Comparison of ENCODE assay signal across 12 cellular contexts in the genomic region with DNA sequence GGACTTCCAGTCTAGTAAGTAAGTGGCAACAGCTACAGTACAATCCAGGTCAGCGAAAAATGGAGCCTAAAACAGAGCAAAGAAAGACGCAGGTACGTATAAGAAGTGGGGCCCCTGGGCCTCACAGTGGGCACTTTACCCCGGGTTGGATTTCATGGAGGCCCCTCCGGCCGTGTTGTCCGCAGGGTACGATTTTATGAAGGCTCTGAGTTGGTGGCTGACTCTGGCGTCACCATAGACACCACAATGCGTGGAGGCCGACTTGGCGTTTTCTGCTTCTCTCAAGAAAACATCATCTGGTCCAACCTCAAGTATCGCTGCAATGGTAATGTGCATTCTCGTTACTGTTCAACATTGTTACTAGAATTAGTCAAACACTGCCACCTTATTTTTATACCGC. TPM values are rescaled to one million over a fixed set of nuclear protein-coding genes. Genes with fewer than 3 reads are reported as not detected.
A peak's percentile ranks its signal among the peaks of the same experiment; 100 is the strongest.
DNase-seq lines count a peak whose midpoint lies in the region; ATAC-seq, FAIRE-seq and TF ChIP-seq lines count a peak whose summit lies in the region.
"Had no signal": no experiment of that assay in that cellular context is flagged by ENCODE, and none has a peak within 500 bp of the region (broad histone marks: within the 10 kb centered on the region; RNA-seq: fewer than 3 reads in every experiment).

No MANE protein-coding gene starts in this region.

- peak overlapping the region in 1 of 2 donors; percentile 53 for H3K4me3 ChIP-seq in kidney (ENCODE audit: low read length in 2 of 2)
- H3K4me3 ChIP-seq in A673 (ENCODE audit: low read depth, low read length, poor library complexity, severe bottlenecking): no peak overlapping the region

- POLR2A ChIA-PET in A673 (lab: Charles Lee; ENCODE audit: low non-redundant PET): no interaction called here

- TF ChIP-seq CTCF in 22Rv1 (IDR thresholded peaks at IDR 0.05) (no peak), Calu3 (IDR thresholded peaks at IDR 0.05; ENCODE audit: unreplicated experiment) (no peak), brain (conservative IDR thresholded peaks at IDR 0.05) (no peak), natural killer cell (IDR thresholded peaks at IDR 0.05) (no peak), kidney (IDR thresholded peaks at IDR 0.05; ENCODE audit: borderline replicate concordance, extremely low read depth, insufficient read depth) (no peak), A673 (conservative IDR thresholded peaks at IDR 0.05; ENCODE audit: low read depth, low read length) (no peak)

- peaks cover 0 to 3% of the 10 kb centered on the region in 2 donors for H3K4me1 ChIP-seq in kidney (ENCODE audit: control insufficient read depth in 1 of 2, insufficient read depth in 1 of 2, low read depth in 1 of 2, low read length in 2 of 2)
- H3K4me1 ChIP-seq in A673 (ENCODE audit: insufficient read depth, low read length, poor library complexity, severe bottlenecking): peaks cover 4% of the 10 kb centered on the region
- H3K4me1 ChIP-seq: parathyroid adenoma had no signal

- H3K9me3 ChIP-seq in kidney (ENCODE audit: control insufficient read depth in 1 of 2, low read length in 2 of 2) (no peaks in the 10 kb centered on the region), A673 (ENCODE audit: low read depth, low read length, poor library complexity, severe bottlenecking) (no peaks in the 10 kb centered on the region)
- H3K9me3 ChIP-seq: BE2C had no signal

- H3K4me3 Mint-ChIP-seq in Calu3 (ENCODE audit: low read depth, unreplicated experiment) (peak overlapping the region; percentile 56), brain (peak overlapping the region in 3 of 5 experiments; percentile 19 to 61 (median 25)), natural killer cell (peak overlapping the region; percentile 90)

- no peak overlapping the region for H3K9ac ChIP-seq in kidney (ENCODE audit: low read length in 2 of 2)
- H3K9ac ChIP-seq: parathyroid adenoma had no signal

- no peak for FAIRE-seq in kidney (lab: Jason Lieb, UNC)

- H3K27me3 Mint-ChIP-seq in Calu3 (ENCODE audit: unreplicated experiment): peaks cover 11% of the 10 kb centered on the region
- H3K27me3 Mint-ChIP-seq in brain: no peaks in the 10 kb centered on the region
- H3K27me3 Mint-ChIP-seq in natural killer cell (ENCODE audit: low read depth in 2 of 2): peaks cover 4 to 8% of the 10 kb centered on the region in 2 donors
- H3K27me3 Mint-ChIP-seq: stimulated activated naive CD8-positive, alpha-beta T cell treated with anti-CD3 and anti-CD28 coated beads, Interleukin-15, amount 100 ng/mL, for 72 hours had no signal

- intact Hi-C loops in Calu3 (cut with micrococcal nuclease; ENCODE audit: unreplicated experiment): loop anchor here (2.0 to 5.0 kb wide), 3 partner anchors 205 to 950 kb away; no protein-coding TSS in a partner anchor
- intact Hi-C loops in natural killer cell (cut with micrococcal nuclease): loop anchor here (10.0 kb wide), 1 partner anchor 1057 kb away; no protein-coding TSS in a partner anchor
- intact Hi-C loops in kidney (cut with DNase I): no loop called here
- intact Hi-C loops in A673 (cut with micrococcal nuclease; ENCODE audit: unreplicated experiment): loop anchor here (2.0 to 5.0 kb wide), 7 partner anchors 90 to 1057 kb away; partner anchors contain the start of gene MTX3

- H3K4me1 Mint-ChIP-seq in Calu3 (ENCODE audit: low read depth, unreplicated experiment): peaks cover 29% of the 10 kb centered on the region
- peaks cover 29% of the 10 kb centered on the region for H3K4me1 Mint-ChIP-seq in brain
- peaks cover 6 to 8% of the 10 kb centered on the region in 2 donors for H3K4me1 Mint-ChIP-seq in natural killer cell

- CTCF ChIA-PET in Calu3 (lab: Charles Lee): interaction anchor here (0.6 kb wide), 1 partner anchor 225 kb away, joined by 3 read pairs; no protein-coding TSS in a partner anchor
- CTCF ChIA-PET in A673 (lab: Charles Lee): no interaction called here

- H3K27ac Mint-ChIP-seq in Calu3 (ENCODE audit: unreplicated experiment) (no peak overlapping the region), brain (peak overlapping the region; percentile 73 to 96 (median 90)), natural killer cell (no peak overlapping the region)
- H3K27ac Mint-ChIP-seq: activated T-cell treated with anti-CD3 and anti-CD28 coated beads, Interleukin-2, amount 50 U/mL, for 72 hours had no signal

- ATAC-seq in natural killer cell (no peak), HG03025 (IDR thresholded peaks at IDR 0.05; ENCODE audit: low FRiP score, unreplicated experiment) (no peak)

- H3K27ac ChIP-seq in 22Rv1 (peak overlapping the region; percentile 62; the same call in 1 of the 2 replicates), kidney (ENCODE audit: low read depth in 2 of 2, low read length in 2 of 2) (no peak overlapping the region), A673 (ENCODE audit: low read depth, low read length, poor library complexity, severe bottlenecking) (no peak overlapping the region)
- H3K27ac ChIP-seq: parathyroid adenoma had no signal

- no peaks in the 10 kb centered on the region for H3K36me3 ChIP-seq in kidney (ENCODE audit: control insufficient read depth in 1 of 2, insufficient read depth in 2 of 2, low read length in 2 of 2)
- H3K36me3 ChIP-seq in A673 (ENCODE audit: insufficient read depth, low read length, poor library complexity, severe bottlenecking): no peaks in the 10 kb centered on the region
- H3K36me3 ChIP-seq: BE2C had no signal

- BruUV-seq in Calu3 (replicated peaks; lab: Mats Ljungman, UMichigan) (no TSS peak), A673 (replicated peaks; lab: Mats Ljungman, UMichigan) (no TSS peak)

- H3K36me3 Mint-ChIP-seq in Calu3 (ENCODE audit: insufficient read depth, unreplicated experiment) (peaks cover 14% of the 10 kb centered on the region), brain (peaks cover 18% of the 10 kb centered on the region), natural killer cell (no peaks in the 10 kb centered on the region)

- DNase-seq in Calu3 (no peak), natural killer cell (no peak), kidney (no peak), iPS-NIHi7 (ENCODE audit: extremely low spot score) (no peak), A673 (ENCODE audit: low spot score) (no peak)

- H3K9me3 Mint-ChIP-seq in Calu3 (ENCODE audit: low read depth, unreplicated experiment) (peaks cover 2% of the 10 kb centered on the region), brain (no peaks in the 10 kb centered on the region), natural killer cell (no peaks in the 10 kb centered on the region)
- H3K9me3 Mint-ChIP-seq: activated T-cell treated with anti-CD3 and anti-CD28 coated beads, Interleukin-2, amount 50 U/mL, for 72 hours; stimulated activated naive CD8-positive, alpha-beta T cell treated with anti-CD3 and anti-CD28 coated beads, Interleukin-15, amount 100 ng/mL, for 72 hours had no signal

- H3K27me3 ChIP-seq in A673 (replicated peaks; ENCODE audit: insufficient read depth, low read depth, low read length, poor library complexity): no peaks in the 10 kb centered on the region
- H3K27me3 ChIP-seq: BE2C had no signal

RNA-seq across cellular contexts. Expression of gene THBS4, which starts 47.1 kb away (rescaled TPM):
- total RNA-seq in Calu3 (2022) (0.52 and 1.3 TPM in 2 replicates), natural killer cell (under 1 TPM; 0.32 to 0.61 (median 0.48) TPM), kidney (1.4 TPM), A673 (2021) (0.43 and 1.6 TPM in 2 replicates)
- polyA plus RNA-seq in brain (ENCODE audit: insufficient read depth, low read depth, low replicate concordance) (16.0 TPM), kidney (ENCODE audit: insufficient read depth, low read depth, low replicate concordance) (1.8 TPM)

Comparison
In these comparisons a context has a peak if more than half of its experiments do, and no peak if none do; other contexts are left out.
1. H3K27ac Mint-ChIP-seq: peak in brain (5 of 5); none in Calu3 (single experiment) and natural killer cell (0 of 2).
2. H3K4me3 Mint-ChIP-seq: peak in every context shown above with its lines; median percentile 90 in natural killer cell; 56 in Calu3; 25 in brain.